In genomic region chr6:110878751-110879539, GRCh38 we compare ENCODE assay signal across 8 cellular contexts. TPM values are rescaled to one million over a fixed set of nuclear protein-coding genes. Genes with fewer than 3 reads are reported as not detected.
DNase-seq lines count a peak whose midpoint lies in the region; ATAC-seq and TF ChIP-seq lines count a peak whose summit lies in the region.

No MANE protein-coding gene starts in this region.

- ATAC-seq in SK-N-SH treated with all-trans-retinoic acid at 6 μM for 48 hours (peak; percentile 24), left ventricle myocardium superior (no peak)

- intact Hi-C loops in left ventricle myocardium superior (cut with micrococcal nuclease) = loop anchor here (5.0 kb wide), 2 partner anchors 62 to 197 kb away; partner anchors contain the start of gene CDK19

- TF ChIP-seq CTCF in GM12872 (IDR thresholded peaks at IDR 0.05; ENCODE audit: insufficient read depth, low read depth, low read length) = peak; percentile 72

- DNase-seq in AG08396 (ENCODE audit: low spot score) (peak; percentile 42), dedifferentiated amniotic fluid mesenchymal stem cell (ENCODE audit: extremely low spot score) (peak; percentile 15), midbrain (lab: John Stamatoyannopoulos, UW) (peak; percentile 72), DMS53 (lab: John Stamatoyannopoulos, UW) (no peak), ureter (ENCODE audit: low spot score) (no peak), left ventricle myocardium superior (no peak)

TF ChIP-seq in SK-N-SH treated with all-trans-retinoic acid at 6 μM for 48 hours, 23 proteins besides CTCF, POLR2A, EP300 and RAD21:
- TF ChIP-seq TSHZ2 (CRISPR knock-in tag; IDR thresholded peaks at IDR 0.05) (no peak), ESRRG (CRISPR knock-in tag; IDR thresholded peaks at IDR 0.05) (0 out of 2 replicates have a peak, but pooled peaks have one; percentile 48), ARNTL (CRISPR knock-in tag; IDR thresholded peaks at IDR 0.05; ENCODE audit: borderline replicate concordance, low read depth) (no peak), CREB5 (CRISPR knock-in tag; IDR thresholded peaks at IDR 0.05; ENCODE audit: low read depth) (peak; percentile 73; the same call in 1 of the 2 replicates), ZNF70 (CRISPR knock-in tag; IDR thresholded peaks at IDR 0.05) (no peak), OSR1 (CRISPR knock-in tag; IDR thresholded peaks at IDR 0.05) (no peak), ISL1 (CRISPR knock-in tag; IDR thresholded peaks at IDR 0.05) (peak; percentile 99)

RNA-seq across cellular contexts. Expression of gene AMD1, which starts 4.4 kb away (rescaled TPM):
- total RNA-seq in ureter = 63.6 TPM
- total RNA-seq in left ventricle myocardium superior = 89.3 TPM

Comparison
In these comparisons a context has a peak if more than half of its experiments do, and no peak if none do; other contexts are left out.
1. DNase-seq: peak in AG08396 (single experiment), dedifferentiated amniotic fluid mesenchymal stem cell (single experiment) and midbrain (single experiment); none in DMS53 (single experiment), ureter (single experiment) and left ventricle myocardium superior (single experiment).